8 cellular contexts compared by ENCODE assay signal in the genomic region with DNA sequence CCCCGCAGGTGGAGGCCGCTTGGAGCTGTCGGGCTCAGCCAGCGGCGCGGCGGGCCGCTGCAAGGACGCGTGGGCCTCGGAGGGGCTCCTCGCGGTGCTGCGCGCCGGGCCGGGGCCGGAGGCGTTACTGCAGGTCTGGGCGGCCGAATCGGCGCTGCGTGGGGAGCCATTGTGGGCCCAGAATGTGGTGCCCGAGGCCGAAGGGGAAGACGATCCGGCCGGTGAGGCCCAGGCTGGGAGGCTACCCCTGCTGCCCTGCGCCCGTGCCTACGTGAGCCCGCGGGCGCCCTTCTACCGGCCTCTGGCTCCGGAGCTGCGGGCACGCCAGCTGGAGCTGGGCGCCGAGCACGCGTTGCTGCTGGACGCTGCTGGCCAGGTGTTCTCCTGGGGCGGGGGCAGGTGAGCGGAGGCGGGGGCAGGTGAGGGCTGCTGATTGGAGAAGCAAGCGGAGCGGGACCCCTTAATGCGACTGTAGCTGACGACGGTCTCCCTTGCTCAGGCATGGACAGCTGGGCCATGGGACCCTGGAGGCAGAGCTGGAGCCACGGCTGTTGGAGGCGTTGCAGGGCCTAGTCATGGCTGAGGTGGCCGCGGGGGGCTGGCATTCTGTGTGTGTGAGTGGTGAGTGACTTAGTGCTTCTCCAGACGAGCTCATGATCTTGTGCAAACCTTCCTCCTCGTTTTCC. TPM values are rescaled to one million over a fixed set of nuclear protein-coding genes. Genes with fewer than 3 reads are reported as not detected.
DNase-seq lines count a peak whose midpoint lies in the region; ATAC-seq and TF ChIP-seq lines count a peak whose summit lies in the region.

No MANE protein-coding gene starts in this region.

- H3K4me3 ChIP-seq in GM23338, result peak overlapping the region; percentile 75
- peak overlapping the region; percentile 48 to 72 for H3K4me3 ChIP-seq in right atrium auricular region

- H3K4me1 Mint-ChIP-seq in GM23338, result peaks cover 10% of the 10 kb centered on the region
- H3K4me1 Mint-ChIP-seq in activated naive CD8-positive, alpha-beta T cell (ENCODE audit: low read depth), result peaks cover 16% of the 10 kb centered on the region

- H3K27me3 Mint-ChIP-seq in GM23338 (ENCODE audit: insufficient read depth, low read depth, poor library complexity), result peaks cover 22% of the 10 kb centered on the region
- H3K27me3 Mint-ChIP-seq in activated naive CD8-positive, alpha-beta T cell, result no peaks in the 10 kb centered on the region

- TF ChIP-seq CTCF in GM23338 (conservative IDR thresholded peaks at IDR 0.05; ENCODE audit: low read depth in 2 of 2) (no peak), right atrium auricular region (IDR thresholded peaks at IDR 0.05) (no peak)

- intact Hi-C loops in sciatic nerve (cut with DNase I), result no loop called here

- no peaks in the 10 kb centered on the region for H3K9me2 ChIP-seq in GM23338 (ENCODE audit: insufficient read depth)

- H3K27me3 ChIP-seq in GM23338 (ENCODE audit: insufficient read depth) (no peaks in the 10 kb centered on the region), right atrium auricular region (no peaks in the 10 kb centered on the region)

- peak overlapping the region; percentile 84 for H3K4me2 ChIP-seq in GM23338

- H3K27ac ChIP-seq in GM23338 (ENCODE audit: low read depth) (no peak overlapping the region), right atrium auricular region (peak overlapping the region; percentile 73 to 82)

- H3K79me2 ChIP-seq in GM23338 (replicated peaks; ENCODE audit: insufficient read depth), result no peaks in the 10 kb centered on the region

- 0 out of 2 replicates have a peak, but pooled peaks cover 3% of the 10 kb centered on the region for H4K20me1 ChIP-seq in GM23338 (replicated peaks; ENCODE audit: insufficient read depth)

- H3K36me3 ChIP-seq in GM23338 (ENCODE audit: insufficient read depth) (peaks cover 3% of the 10 kb centered on the region), right atrium auricular region (peaks cover 25% of the 10 kb centered on the region)

- H3K4me1 ChIP-seq in GM23338 (ENCODE audit: insufficient read depth) (peaks cover 13% of the 10 kb centered on the region), right atrium auricular region (peaks cover 3 to 57% of the 10 kb centered on the region in 2 donors)

- peak; percentile 15 for ATAC-seq in GM23338
- ATAC-seq in sciatic nerve, result no peak
- no peak for ATAC-seq in GM18511 (IDR thresholded peaks at IDR 0.05; ENCODE audit: unreplicated experiment)

- H3K9me3 Mint-ChIP-seq in GM23338, result no peaks in the 10 kb centered on the region; the same call in 2 of the 3 replicates
- H3K9me3 Mint-ChIP-seq in activated naive CD8-positive, alpha-beta T cell (ENCODE audit: low read depth), result no peaks in the 10 kb centered on the region

- peaks cover 42% of the 10 kb centered on the region for H3K36me3 Mint-ChIP-seq in GM23338 (ENCODE audit: low read depth)
- H3K36me3 Mint-ChIP-seq in activated naive CD8-positive, alpha-beta T cell, result no peaks in the 10 kb centered on the region

- H3K4me3 Mint-ChIP-seq in GM23338, result peak overlapping the region; percentile 80
- H3K4me3 Mint-ChIP-seq in activated naive CD8-positive, alpha-beta T cell, result peak overlapping the region; percentile 73

- H2AFZ ChIP-seq in GM23338, result peak overlapping the region; percentile 74; the same call in 1 of the 2 replicates

- H3K9me3 ChIP-seq in right atrium auricular region, result no peaks in the 10 kb centered on the region

- H3F3A ChIP-seq in GM23338 (replicated peaks; ENCODE audit: low read depth), result peaks cover 17% of the 10 kb centered on the region; the same call in 1 of the 2 replicates

- H3K27ac Mint-ChIP-seq in GM23338, result peak overlapping the region; percentile 71; the same call in 1 of the 2 replicates
- H3K27ac Mint-ChIP-seq in activated naive CD8-positive, alpha-beta T cell, result no peak overlapping the region

- peak; percentile 67 for DNase-seq in GM23338 (ENCODE audit: low spot score)
- no peak for DNase-seq in right atrium auricular region (ENCODE audit: low spot score)
- DNase-seq in retina, result peak; percentile 82
- no peak for DNase-seq in sciatic nerve (ENCODE audit: low spot score)
- no peak for DNase-seq in inferior parietal cortex (ENCODE audit: extremely low spot score)
- no peak for DNase-seq in effector CD4-positive, alpha-beta T cell

TF ChIP-seq in GM23338, 12 proteins besides CTCF, POLR2A, EP300 and RAD21:
- no peak for TF ChIP-seq NANOG (IDR thresholded peaks at IDR 0.05; ENCODE audit: borderline replicate concordance)
- TF ChIP-seq POLR2AphosphoS5 (IDR thresholded peaks at IDR 0.05; ENCODE audit: low read depth), result peak; percentile 71; the same call in 1 of the 2 replicates
TF ChIP-seq in GM23338: peak in this region for 1.

RNA-seq across cellular contexts. Expression of a gene that starts 2.6 kb away (rescaled TPM):
- 16.4 and 17.1 TPM in 2 replicates for total RNA-seq in GM23338 (2014; rRNA removed; shearing (Covaris generic))
- 10.8 and 14.3 TPM in 2 replicates for polyA plus RNA-seq in GM23338 (2016; fragmentation: Nextera tagmentation; extraction: Ambion mirVana)
- total RNA-seq in right atrium auricular region, result 1 to 10 TPM; 6.8 to 9.5 TPM
- 12.4 TPM for total RNA-seq in sciatic nerve

RNA-seq across cellular contexts. Expression of a gene that starts 22.2 kb away (rescaled TPM):
- total RNA-seq in GM23338 (2014; rRNA removed; shearing (Covaris generic)), result 86.8 and 87.5 TPM in 2 replicates
- polyA plus RNA-seq in GM23338 (2016; fragmentation: Nextera tagmentation; extraction: Ambion mirVana), result 35.9 and 40.2 TPM in 2 replicates
- total RNA-seq in right atrium auricular region (10 to 100 TPM; 17.4 to 19.0 TPM), sciatic nerve (56.8 TPM)

RNA-seq across cellular contexts. Expression of a gene that starts 24.9 kb away (rescaled TPM):
- total RNA-seq in GM23338 (2014; rRNA removed; shearing (Covaris generic)), result 9.1 and 19.0 TPM in 2 replicates
- polyA plus RNA-seq in GM23338 (2016; fragmentation: Nextera tagmentation; extraction: Ambion mirVana), result 16.0 and 17.4 TPM in 2 replicates
- total RNA-seq in right atrium auricular region, result 10 to 100 TPM; 14.9 to 17.9 TPM
- total RNA-seq in sciatic nerve, result 12.7 TPM

RNA-seq across cellular contexts. Expression of a gene that starts 37.1 kb away (rescaled TPM):
- 93.1 and 102 TPM in 2 replicates for total RNA-seq in GM23338 (2014; rRNA removed; shearing (Covaris generic))
- polyA plus RNA-seq in GM23338 (2016; fragmentation: Nextera tagmentation; extraction: Ambion mirVana), result 148 and 150 TPM in 2 replicates
- total RNA-seq in right atrium auricular region (10 to 100 TPM in 1 of 2 donors, 1 to 10 TPM in 1; 4.8 to 12.9 TPM), sciatic nerve (5.7 TPM)

RNA-seq across cellular contexts. Expression of a gene that starts 54.1 kb away (rescaled TPM):
- total RNA-seq in GM23338 (2014; rRNA removed; shearing (Covaris generic)), result 3.5 and 17.1 TPM in 2 replicates
- polyA plus RNA-seq in GM23338 (2016; fragmentation: Nextera tagmentation; extraction: Ambion mirVana), result 8.0 and 8.2 TPM in 2 replicates
- total RNA-seq in right atrium auricular region (10 to 100 TPM; 41.7 to 42.3 TPM), sciatic nerve (150 TPM)

Comparison
In these comparisons a context has a peak if more than half of its experiments do, and no peak if none do; other contexts are left out.
1. DNase-seq: peak in GM23338 (single experiment) and retina (single experiment); none in right atrium auricular region (single experiment), sciatic nerve (single experiment), inferior parietal cortex (single experiment) and effector CD4-positive, alpha-beta T cell (single experiment).